In the genomic region with DNA sequence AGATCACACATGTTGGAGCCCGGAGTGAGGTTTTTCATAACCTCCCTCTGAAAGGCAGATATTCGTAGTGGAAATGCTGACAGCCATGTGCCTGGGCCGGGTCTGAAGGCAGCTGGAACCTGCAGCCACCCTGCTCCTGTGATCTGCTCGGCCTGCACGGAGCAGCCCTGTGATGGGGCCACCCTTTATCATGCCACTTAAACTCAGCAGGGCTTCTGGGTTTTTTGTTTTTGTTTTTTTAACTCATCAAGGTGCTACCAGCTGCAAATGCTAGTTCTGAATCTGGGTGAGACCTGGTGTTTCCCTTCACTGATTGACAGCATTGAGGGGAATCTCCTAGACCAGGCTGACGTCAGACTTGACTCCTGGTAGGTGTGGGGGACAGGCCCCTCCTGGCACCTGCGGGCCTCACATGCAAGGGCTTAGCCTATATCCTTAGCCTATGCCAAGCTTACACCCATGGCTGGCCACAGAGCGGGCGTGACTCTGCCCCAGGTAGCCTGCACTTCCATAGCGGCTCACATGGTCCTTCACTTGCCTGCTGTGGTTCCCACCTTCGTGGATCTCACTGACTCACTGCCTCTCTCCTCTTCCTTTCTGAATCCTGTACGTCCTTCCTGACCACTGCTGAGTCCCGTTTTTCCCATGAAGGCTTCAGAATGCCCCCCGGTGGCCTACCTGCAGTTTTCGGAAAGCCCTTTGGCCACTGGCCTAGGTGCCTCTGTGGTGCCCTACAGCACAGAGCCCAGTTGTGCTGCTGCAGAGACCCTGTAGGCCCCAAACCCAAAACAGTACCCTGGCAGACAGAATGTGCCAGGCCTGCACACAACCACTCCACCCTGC, we compare ENCODE assay signal across 1 cellular context.
TF ChIP-seq lines count a peak whose summit lies in the region.

No MANE protein-coding gene starts in this region.

TF ChIP-seq in GM23338, 12 proteins besides CTCF, POLR2A, EP300 and RAD21 (continued from another document):
- TF ChIP-seq, protein P1, sequence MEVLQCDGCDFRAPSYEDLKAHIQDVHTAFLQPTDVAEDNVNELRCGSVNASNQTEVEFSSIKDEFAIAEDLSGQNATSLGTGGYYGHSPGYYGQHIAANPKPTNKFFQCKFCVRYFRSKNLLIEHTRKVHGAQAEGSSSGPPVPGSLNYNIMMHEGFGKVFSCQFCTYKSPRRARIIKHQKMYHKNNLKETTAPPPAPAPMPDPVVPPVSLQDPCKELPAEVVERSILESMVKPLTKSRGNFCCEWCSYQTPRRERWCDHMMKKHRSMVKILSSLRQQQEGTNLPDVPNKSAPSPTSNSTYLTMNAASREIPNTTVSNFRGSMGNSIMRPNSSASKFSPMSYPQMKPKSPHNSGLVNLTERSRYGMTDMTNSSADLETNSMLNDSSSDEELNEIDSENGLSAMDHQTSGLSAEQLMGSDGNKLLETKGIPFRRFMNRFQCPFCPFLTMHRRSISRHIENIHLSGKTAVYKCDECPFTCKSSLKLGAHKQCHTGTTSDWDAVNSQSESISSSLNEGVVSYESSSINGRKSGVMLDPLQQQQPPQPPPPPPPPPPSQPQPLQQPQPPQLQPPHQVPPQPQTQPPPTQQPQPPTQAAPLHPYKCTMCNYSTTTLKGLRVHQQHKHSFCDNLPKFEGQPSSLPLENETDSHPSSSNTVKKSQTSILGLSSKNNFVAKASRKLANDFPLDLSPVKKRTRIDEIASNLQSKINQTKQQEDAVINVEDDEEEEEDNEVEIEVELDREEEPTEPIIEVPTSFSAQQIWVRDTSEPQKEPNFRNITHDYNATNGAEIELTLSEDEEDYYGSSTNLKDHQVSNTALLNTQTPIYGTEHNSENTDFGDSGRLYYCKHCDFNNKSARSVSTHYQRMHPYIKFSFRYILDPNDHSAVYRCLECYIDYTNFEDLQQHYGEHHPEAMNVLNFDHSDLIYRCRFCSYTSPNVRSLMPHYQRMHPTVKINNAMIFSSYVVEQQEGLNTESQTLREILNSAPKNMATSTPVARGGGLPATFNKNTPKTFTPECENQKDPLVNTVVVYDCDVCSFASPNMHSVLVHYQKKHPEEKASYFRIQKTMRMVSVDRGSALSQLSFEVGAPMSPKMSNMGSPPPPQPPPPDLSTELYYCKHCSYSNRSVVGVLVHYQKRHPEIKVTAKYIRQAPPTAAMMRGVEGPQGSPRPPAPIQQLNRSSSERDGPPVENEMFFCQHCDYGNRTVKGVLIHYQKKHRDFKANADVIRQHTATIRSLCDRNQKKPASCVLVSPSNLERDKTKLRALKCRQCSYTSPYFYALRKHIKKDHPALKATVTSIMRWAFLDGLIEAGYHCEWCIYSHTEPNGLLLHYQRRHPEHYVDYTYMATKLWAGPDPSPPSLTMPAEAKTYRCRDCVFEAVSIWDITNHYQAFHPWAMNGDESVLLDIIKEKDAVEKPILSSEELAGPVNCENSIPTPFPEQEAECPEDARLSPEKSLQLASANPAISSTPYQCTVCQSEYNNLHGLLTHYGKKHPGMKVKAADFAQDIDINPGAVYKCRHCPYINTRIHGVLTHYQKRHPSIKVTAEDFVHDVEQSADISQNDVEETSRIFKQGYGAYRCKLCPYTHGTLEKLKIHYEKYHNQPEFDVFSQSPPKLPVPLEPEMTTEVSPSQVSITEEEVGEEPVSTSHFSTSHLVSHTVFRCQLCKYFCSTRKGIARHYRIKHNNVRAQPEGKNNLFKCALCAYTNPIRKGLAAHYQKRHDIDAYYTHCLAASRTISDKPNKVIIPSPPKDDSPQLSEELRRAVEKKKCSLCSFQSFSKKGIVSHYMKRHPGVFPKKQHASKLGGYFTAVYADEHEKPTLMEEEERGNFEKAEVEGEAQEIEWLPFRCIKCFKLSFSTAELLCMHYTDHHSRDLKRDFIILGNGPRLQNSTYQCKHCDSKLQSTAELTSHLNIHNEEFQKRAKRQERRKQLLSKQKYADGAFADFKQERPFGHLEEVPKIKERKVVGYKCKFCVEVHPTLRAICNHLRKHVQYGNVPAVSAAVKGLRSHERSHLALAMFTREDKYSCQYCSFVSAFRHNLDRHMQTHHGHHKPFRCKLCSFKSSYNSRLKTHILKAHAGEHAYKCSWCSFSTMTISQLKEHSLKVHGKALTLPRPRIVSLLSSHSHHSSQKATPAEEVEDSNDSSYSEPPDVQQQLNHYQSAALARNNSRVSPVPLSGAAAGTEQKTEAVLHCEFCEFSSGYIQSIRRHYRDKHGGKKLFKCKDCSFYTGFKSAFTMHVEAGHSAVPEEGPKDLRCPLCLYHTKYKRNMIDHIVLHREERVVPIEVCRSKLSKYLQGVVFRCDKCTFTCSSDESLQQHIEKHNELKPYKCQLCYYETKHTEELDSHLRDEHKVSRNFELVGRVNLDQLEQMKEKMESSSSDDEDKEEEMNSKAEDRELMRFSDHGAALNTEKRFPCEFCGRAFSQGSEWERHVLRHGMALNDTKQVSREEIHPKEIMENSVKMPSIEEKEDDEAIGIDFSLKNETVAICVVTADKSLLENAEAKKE (CRISPR knock-in tag; IDR thresholded peaks at IDR 0.05), result no peak
- no peak for TF ChIP-seq CREB1 (CRISPR knock-in tag; IDR thresholded peaks at IDR 0.05; ENCODE audit: low read depth)
- TF ChIP-seq EZH2phosphoT487 (IDR thresholded peaks at IDR 0.05; ENCODE audit: unreplicated experiment), result no peak
- TF ChIP-seq ZNF114 (CRISPR knock-in tag; IDR thresholded peaks at IDR 0.05), result no peak
- no peak for TF ChIP-seq EZH2 (IDR thresholded peaks at IDR 0.05; ENCODE audit: low read depth, unreplicated experiment)
- no peak for TF ChIP-seq NANOG (IDR thresholded peaks at IDR 0.05; ENCODE audit: borderline replicate concordance)
